Comparison of ENCODE assay signal across 8 cellular contexts in the genomic region with DNA sequence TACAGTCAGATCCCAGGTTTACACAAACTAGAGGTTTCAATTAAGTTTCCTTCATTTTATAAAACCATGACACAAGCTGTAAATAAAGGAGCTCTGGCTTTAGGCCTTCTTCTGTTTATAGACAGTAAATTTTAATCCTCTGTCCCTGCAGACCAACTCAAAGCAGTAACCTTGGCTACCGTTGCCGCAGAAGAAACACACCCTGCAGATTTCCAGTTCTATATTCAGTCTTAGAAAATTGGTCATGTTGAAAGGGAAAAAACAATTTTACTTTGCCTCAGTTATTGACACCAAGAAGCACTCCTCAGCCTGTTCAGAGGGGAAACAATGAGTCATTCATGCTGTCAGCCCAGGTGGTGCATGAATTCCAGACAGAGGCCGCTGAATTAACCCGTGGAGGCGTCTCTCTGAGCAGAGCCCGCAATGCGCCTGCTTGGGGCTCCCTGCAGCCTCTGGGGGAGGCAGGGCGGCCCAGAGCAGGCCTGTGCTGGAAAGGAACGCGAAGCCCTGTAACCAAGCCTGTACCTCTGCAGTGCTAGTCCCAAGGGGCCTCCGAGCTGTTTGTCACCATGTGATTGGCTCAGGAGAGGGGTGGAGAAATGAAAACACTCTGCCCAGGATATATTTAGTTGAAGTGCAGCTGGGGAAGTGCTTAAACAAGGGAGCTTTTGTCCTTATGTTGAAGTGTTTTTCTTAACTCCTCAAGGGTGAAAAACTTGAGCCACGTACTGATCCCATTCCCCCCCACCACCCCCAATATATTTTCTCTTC.
DNase-seq lines count a peak whose midpoint lies in the region; ATAC-seq and TF ChIP-seq lines count a peak whose summit lies in the region.

No MANE protein-coding gene starts in this region.

- H3K27ac ChIP-seq in DOHH2 (ENCODE audit: low read depth, low read length) (peak overlapping the region; percentile 98), GM23338 (ENCODE audit: low read depth) (peak overlapping the region; percentile 94), fibroblast of lung (ENCODE audit: insufficient read depth, low read length) (peak overlapping the region; percentile 52)

- H3K79me2 ChIP-seq in DOHH2 (ENCODE audit: control insufficient read depth, low read length), result no peaks in the 10 kb centered on the region
- no peaks in the 10 kb centered on the region for H3K79me2 ChIP-seq in GM23338 (replicated peaks; ENCODE audit: insufficient read depth)
- no peaks in the 10 kb centered on the region for H3K79me2 ChIP-seq in fibroblast of lung (ENCODE audit: control insufficient read depth, insufficient read depth, low read length)

- H3F3A ChIP-seq in DOHH2 (ENCODE audit: control insufficient read depth, insufficient read depth), result peaks cover 31% of the 10 kb centered on the region
- 0 out of 2 replicates have a peak, but pooled peaks cover 11% of the 10 kb centered on the region for H3F3A ChIP-seq in GM23338 (replicated peaks; ENCODE audit: low read depth)

- H2AFZ ChIP-seq in GM23338, result no peak overlapping the region
- H2AFZ ChIP-seq in fibroblast of lung (ENCODE audit: low read length), result peak overlapping the region; percentile 22

- H3K27me3 Mint-ChIP-seq in GM23338 (ENCODE audit: insufficient read depth, low read depth, poor library complexity), result peaks cover 18% of the 10 kb centered on the region
- no peaks in the 10 kb centered on the region for H3K27me3 Mint-ChIP-seq in nephron (ENCODE audit: low read depth)

- H3K4me3 Mint-ChIP-seq in GM23338 (peak overlapping the region; percentile 55), nephron (peak overlapping the region; percentile 69 to 75 (median 72))

- peak overlapping the region; percentile 11 for H3K9ac ChIP-seq in fibroblast of lung (ENCODE audit: insufficient read depth, low read length)

- DNase-seq in GM23338 (ENCODE audit: low spot score), result peak; percentile 97
- DNase-seq in Kasumi-1 (lab: John Stamatoyannopoulos, UW), result peak; percentile 98 to 99
- peak; percentile 89 for DNase-seq in RKO (ENCODE audit: low spot score)
- peak; percentile 74 to 82 for DNase-seq in activated T-helper 1 cell treated with anti-CD3 and anti-CD28 coated beads, Interleukin-2, amount 50 U/mL, for 16 hours (ENCODE audit: low read depth in 1 of 2, low spot score in 1 of 2)
- DNase-seq in fibroblast of lung (ENCODE audit: low read depth in 2 of 2), result peak; percentile 97 to 98
- peak; percentile 89 for DNase-seq in stimulated activated naive CD8-positive, alpha-beta T cell treated with anti-CD3 and anti-CD28 coated beads, Interleukin-15, Interleukin-2, amounts not matched to agents 100 U/mL and 50 U/mL, for 24 hours

- H3K36me3 ChIP-seq in DOHH2 (ENCODE audit: control insufficient read depth, low read length) (peaks cover 7% of the 10 kb centered on the region; the same call in 1 of the 2 replicates), GM23338 (ENCODE audit: insufficient read depth) (no peaks in the 10 kb centered on the region), fibroblast of lung (ENCODE audit: control insufficient read depth, insufficient read depth, low read length) (no peaks in the 10 kb centered on the region)

- no peaks in the 10 kb centered on the region for H3K9me3 Mint-ChIP-seq in GM23338
- H3K9me3 Mint-ChIP-seq in nephron, result no peaks in the 10 kb centered on the region

- H3K4me1 ChIP-seq in DOHH2 (ENCODE audit: control insufficient read depth, low read length), result peaks cover 74% of the 10 kb centered on the region
- peaks cover 37% of the 10 kb centered on the region for H3K4me1 ChIP-seq in GM23338 (ENCODE audit: insufficient read depth)
- peaks cover 8% of the 10 kb centered on the region for H3K4me1 ChIP-seq in fibroblast of lung (ENCODE audit: control insufficient read depth, extremely low read depth, insufficient read depth, low read length)

- peak overlapping the region; percentile 73 for H3K4me3 ChIP-seq in DOHH2 (ENCODE audit: low read length)
- H3K4me3 ChIP-seq in GM23338, result peak overlapping the region; percentile 19
- H3K4me3 ChIP-seq in fibroblast of lung (replicated peaks in 1 of 4; ENCODE audit: control extremely low read depth in 1 of 4, insufficient read depth in 1 of 4, low read depth in 3 of 4, low read length in 4 of 4), result peak overlapping the region in 2 of 4 experiments; percentile 41

- peaks cover 44% of the 10 kb centered on the region for H3K4me1 Mint-ChIP-seq in GM23338
- peaks cover 44% of the 10 kb centered on the region for H3K4me1 Mint-ChIP-seq in nephron

- H3K9me2 ChIP-seq in DOHH2 (replicated peaks; ENCODE audit: control insufficient read depth, low read length) (no peaks in the 10 kb centered on the region), GM23338 (ENCODE audit: insufficient read depth) (no peaks in the 10 kb centered on the region)

- H4K20me1 ChIP-seq in DOHH2 (ENCODE audit: control insufficient read depth, insufficient read depth, low read depth, low read length), result no peaks in the 10 kb centered on the region
- no peaks in the 10 kb centered on the region for H4K20me1 ChIP-seq in GM23338 (replicated peaks; ENCODE audit: insufficient read depth)
- no peaks in the 10 kb centered on the region for H4K20me1 ChIP-seq in fibroblast of lung (ENCODE audit: control insufficient read depth, extremely low read depth, insufficient read depth, low read length)

- peak; percentile 100 for ATAC-seq in GM23338
- peak; percentile 99 for ATAC-seq in stimulated activated naive CD8-positive, alpha-beta T cell treated with anti-CD3 and anti-CD28 coated beads, Interleukin-15, Interleukin-2, amounts not matched to agents 100 U/mL and 50 U/mL, for 24 hours

- TF ChIP-seq CTCF in DOHH2 (IDR thresholded peaks at IDR 0.05; ENCODE audit: low read depth, low read length, poor library complexity, severe bottlenecking), result no peak
- TF ChIP-seq CTCF in GM23338 (conservative IDR thresholded peaks at IDR 0.05; ENCODE audit: low read depth in 2 of 2), result no peak
- no peak for TF ChIP-seq CTCF in fibroblast of lung (conservative IDR thresholded peaks at IDR 0.05 in 1 of 2, IDR thresholded peaks at IDR 0.05 in 1 of 2; ENCODE audit: low read depth in 1 of 2, low read length in 2 of 2)
- no peak for TF ChIP-seq CTCF in nephron (IDR thresholded peaks at IDR 0.05; ENCODE audit: unreplicated experiment in 3 of 3)

- no peaks in the 10 kb centered on the region for H3K36me3 Mint-ChIP-seq in GM23338 (ENCODE audit: low read depth)
- H3K36me3 Mint-ChIP-seq in nephron (ENCODE audit: low read depth), result no peaks in the 10 kb centered on the region

- H3K9me3 ChIP-seq in DOHH2 (ENCODE audit: control insufficient read depth, insufficient read depth, low read length), result no peaks in the 10 kb centered on the region
- H3K9me3 ChIP-seq in fibroblast of lung (ENCODE audit: control insufficient read depth, insufficient read depth, low read depth, low read length), result no peaks in the 10 kb centered on the region

- H3K4me2 ChIP-seq in DOHH2 (ENCODE audit: low read length) (peak overlapping the region; percentile 93), GM23338 (peak overlapping the region; percentile 67), fibroblast of lung (ENCODE audit: extremely low read depth, insufficient read depth, low read length) (peak overlapping the region; percentile 73)

- H3K27me3 ChIP-seq in DOHH2 (ENCODE audit: control insufficient read depth, low read length), result no peaks in the 10 kb centered on the region
- no peaks in the 10 kb centered on the region for H3K27me3 ChIP-seq in GM23338 (ENCODE audit: insufficient read depth)
- H3K27me3 ChIP-seq in fibroblast of lung (ENCODE audit: control insufficient read depth, insufficient read depth, low read length), result no peaks in the 10 kb centered on the region

- H3K27ac Mint-ChIP-seq in GM23338 (peak overlapping the region; percentile 99), nephron (peak overlapping the region; percentile 99 to 100 (median 100))

TF ChIP-seq in GM23338, 12 proteins besides CTCF, POLR2A, EP300 and RAD21:
- TF ChIP-seq NANOG (IDR thresholded peaks at IDR 0.05; ENCODE audit: borderline replicate concordance) (0 out of 2 replicates have a peak, but pooled peaks have one; percentile 4), EZH2phosphoT487 (IDR thresholded peaks at IDR 0.05; ENCODE audit: unreplicated experiment) (no peak), POLR2AphosphoS5 (IDR thresholded peaks at IDR 0.05; ENCODE audit: low read depth) (peak; percentile 62), CREB1 (CRISPR knock-in tag; IDR thresholded peaks at IDR 0.05; ENCODE audit: low read depth) (peak; percentile 32; the same call in 1 of the 2 replicates)
- TF ChIP-seq, protein P1, sequence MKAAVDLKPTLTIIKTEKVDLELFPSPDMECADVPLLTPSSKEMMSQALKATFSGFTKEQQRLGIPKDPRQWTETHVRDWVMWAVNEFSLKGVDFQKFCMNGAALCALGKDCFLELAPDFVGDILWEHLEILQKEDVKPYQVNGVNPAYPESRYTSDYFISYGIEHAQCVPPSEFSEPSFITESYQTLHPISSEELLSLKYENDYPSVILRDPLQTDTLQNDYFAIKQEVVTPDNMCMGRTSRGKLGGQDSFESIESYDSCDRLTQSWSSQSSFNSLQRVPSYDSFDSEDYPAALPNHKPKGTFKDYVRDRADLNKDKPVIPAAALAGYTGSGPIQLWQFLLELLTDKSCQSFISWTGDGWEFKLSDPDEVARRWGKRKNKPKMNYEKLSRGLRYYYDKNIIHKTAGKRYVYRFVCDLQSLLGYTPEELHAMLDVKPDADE (IDR thresholded peaks at IDR 0.05), result no peak
- TF ChIP-seq, protein P2, sequence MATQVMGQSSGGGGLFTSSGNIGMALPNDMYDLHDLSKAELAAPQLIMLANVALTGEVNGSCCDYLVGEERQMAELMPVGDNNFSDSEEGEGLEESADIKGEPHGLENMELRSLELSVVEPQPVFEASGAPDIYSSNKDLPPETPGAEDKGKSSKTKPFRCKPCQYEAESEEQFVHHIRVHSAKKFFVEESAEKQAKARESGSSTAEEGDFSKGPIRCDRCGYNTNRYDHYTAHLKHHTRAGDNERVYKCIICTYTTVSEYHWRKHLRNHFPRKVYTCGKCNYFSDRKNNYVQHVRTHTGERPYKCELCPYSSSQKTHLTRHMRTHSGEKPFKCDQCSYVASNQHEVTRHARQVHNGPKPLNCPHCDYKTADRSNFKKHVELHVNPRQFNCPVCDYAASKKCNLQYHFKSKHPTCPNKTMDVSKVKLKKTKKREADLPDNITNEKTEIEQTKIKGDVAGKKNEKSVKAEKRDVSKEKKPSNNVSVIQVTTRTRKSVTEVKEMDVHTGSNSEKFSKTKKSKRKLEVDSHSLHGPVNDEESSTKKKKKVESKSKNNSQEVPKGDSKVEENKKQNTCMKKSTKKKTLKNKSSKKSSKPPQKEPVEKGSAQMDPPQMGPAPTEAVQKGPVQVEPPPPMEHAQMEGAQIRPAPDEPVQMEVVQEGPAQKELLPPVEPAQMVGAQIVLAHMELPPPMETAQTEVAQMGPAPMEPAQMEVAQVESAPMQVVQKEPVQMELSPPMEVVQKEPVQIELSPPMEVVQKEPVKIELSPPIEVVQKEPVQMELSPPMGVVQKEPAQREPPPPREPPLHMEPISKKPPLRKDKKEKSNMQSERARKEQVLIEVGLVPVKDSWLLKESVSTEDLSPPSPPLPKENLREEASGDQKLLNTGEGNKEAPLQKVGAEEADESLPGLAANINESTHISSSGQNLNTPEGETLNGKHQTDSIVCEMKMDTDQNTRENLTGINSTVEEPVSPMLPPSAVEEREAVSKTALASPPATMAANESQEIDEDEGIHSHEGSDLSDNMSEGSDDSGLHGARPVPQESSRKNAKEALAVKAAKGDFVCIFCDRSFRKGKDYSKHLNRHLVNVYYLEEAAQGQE (IDR thresholded peaks at IDR 0.05; ENCODE audit: unreplicated experiment), result no peak
TF ChIP-seq in GM23338: peak in this region for 3.
